ENCODE assay signal across 18 cellular contexts in genomic region chr4:152172146-152172545, GRCh38.
"Had no signal": no experiment of that assay in that cellular context is flagged by ENCODE, and none has a peak within 500 bp of the region (broad histone marks: within the 10 kb centered on the region; RNA-seq: fewer than 3 reads in every experiment).

No MANE protein-coding gene starts in this region.

- H3K36me3 Mint-ChIP-seq: immature natural killer cell had no signal

- DNase-seq: effector memory CD8-positive, alpha-beta T cell; esophagus squamous epithelium; foreskin fibroblast; immature natural killer cell; left cardiac atrium; left ventricle myocardium superior; mesendoderm; naive thymus-derived CD4-positive, alpha-beta T cell; nephron progenitor cell; sigmoid colon; stimulated activated CD4-positive, alpha-beta T cell treated with anti-CD3 and anti-CD28 coated beads, Interleukin-12 subunit alpha, Interleukin-12 subunit beta, amount 100 ng/mL, for 4 hours; stimulated activated naive CD4-positive, alpha-beta T cell treated with Interleukin-2 at 50 U/mL for 16 hours; trophoblast cell had no signal

- H3K36me3 ChIP-seq: esophagus squamous epithelium, neutrophil, right atrium auricular region, sigmoid colon had no signal

- H3K27me3 ChIP-seq: neutrophil, right atrium auricular region, sigmoid colon had no signal

- H3K4me3 Mint-ChIP-seq: dendritic cell treated with granulocyte-macrophage colony-stimulating factor and Interleukin-4, amounts not matched to agents 40 ng/mL and 50 ng/mL, for 4 days; effector memory CD8-positive, alpha-beta T cell; immature natural killer cell; naive thymus-derived CD4-positive, alpha-beta T cell; nephron progenitor cell had no signal

- H3K4me1 ChIP-seq: esophagus squamous epithelium, right atrium auricular region, sigmoid colon had no signal

- H3K27ac ChIP-seq: esophagus squamous epithelium, neutrophil, right atrium auricular region, sigmoid colon, skin epidermis had no signal

- H3K9me3 Mint-ChIP-seq: dendritic cell treated with granulocyte-macrophage colony-stimulating factor and Interleukin-4, amounts not matched to agents 40 ng/mL and 50 ng/mL, for 4 days; effector memory CD8-positive, alpha-beta T cell; immature natural killer cell; nephron progenitor cell had no signal

- ATAC-seq: effector memory CD8-positive, alpha-beta T cell; left cardiac atrium; left ventricle myocardium superior; naive thymus-derived CD4-positive, alpha-beta T cell had no signal

- H3K9me3 ChIP-seq: esophagus squamous epithelium, neutrophil, right atrium auricular region, sigmoid colon had no signal

- H3K4me1 Mint-ChIP-seq: immature natural killer cell had no signal

- H3K27ac Mint-ChIP-seq: dendritic cell treated with granulocyte-macrophage colony-stimulating factor and Interleukin-4, amounts not matched to agents 40 ng/mL and 50 ng/mL, for 4 days; effector memory CD8-positive, alpha-beta T cell; immature natural killer cell; naive thymus-derived CD4-positive, alpha-beta T cell; nephron progenitor cell had no signal

- H3K4me3 ChIP-seq: esophagus squamous epithelium, lung, right atrium auricular region, sigmoid colon, skin epidermis had no signal
